Comparison of ENCODE assay signal across 14 cellular contexts in genomic region chr13:99004931-99005330, GRCh38.
"Had no signal": no experiment of that assay in that cellular context is flagged by ENCODE, and none has a peak within 500 bp of the region (broad histone marks: within the 10 kb centered on the region; RNA-seq: fewer than 3 reads in every experiment).

No MANE protein-coding gene starts in this region.

- ATAC-seq: activated CD4-positive, CD25-positive, alpha-beta regulatory T cell treated with anti-CD3 and anti-CD28 coated beads, Interleukin-2, amount 50 U/mL, for 24 hours; activated T-cell treated with anti-CD3 and anti-CD28 coated beads, Interleukin-2, amount 50 U/mL, for 4 hours; gastroesophageal sphincter; stimulated activated naive CD8-positive, alpha-beta T cell treated with anti-CD3 and anti-CD28 coated beads, Interleukin-15, Interleukin-2, amounts not matched to agents 100 U/mL and 50 U/mL, for 24 hours had no signal

- H3K79me2 ChIP-seq: parathyroid adenoma had no signal

- FAIRE-seq: urothelium cell line had no signal

- H2AFZ ChIP-seq: parathyroid adenoma had no signal

- H3K27ac ChIP-seq: cardiac muscle cell, epithelial cell of prostate, gastroesophageal sphincter, parathyroid adenoma had no signal

- H3K9ac ChIP-seq: parathyroid adenoma had no signal

- H3K9me3 ChIP-seq: gastroesophageal sphincter had no signal

- H3K27me3 ChIP-seq: cardiac muscle cell, gastroesophageal sphincter had no signal

- H3K27ac Mint-ChIP-seq: T-helper 2 cell treated with Interferon-gamma antibody and Interleukin-4, amounts not matched to agents 5 μg/mL and 100 μg/mL, for 36 hours had no signal

- H3K4me3 ChIP-seq: cardiac muscle cell, gastroesophageal sphincter had no signal

- DNase-seq: activated CD4-positive, alpha-beta T cell treated with anti-CD3 and anti-CD28 coated beads, Interleukin-2, amount 50 U/mL, for 48 hours; activated gamma-delta T cell; activated T-cell treated with anti-CD3 and anti-CD28 coated beads, Interleukin-2, amount 50 U/mL, for 4 hours; effector CD4-positive, alpha-beta T cell; stimulated activated CD4-positive, alpha-beta T cell treated with anti-CD3 and anti-CD28 coated beads, Interleukin-4, amount 100 ng/mL, for 1 hour; stimulated activated CD8-positive, alpha-beta memory T cell treated with anti-CD3 and anti-CD28 coated beads, Interleukin-4, amount 100 ng/mL, for 48 hours; stimulated activated naive CD8-positive, alpha-beta T cell treated with anti-CD3 and anti-CD28 coated beads, Interleukin-15, Interleukin-2, amounts not matched to agents 100 U/mL and 50 U/mL, for 24 hours had no signal

- H3K4me3 Mint-ChIP-seq: activated T-cell treated with anti-CD3 and anti-CD28 coated beads, Interleukin-2, amount 50 U/mL, for 4 hours; T-helper 2 cell treated with Interferon-gamma antibody and Interleukin-4, amounts not matched to agents 5 μg/mL and 100 μg/mL, for 36 hours had no signal

- H3K9me3 Mint-ChIP-seq: activated T-cell treated with anti-CD3 and anti-CD28 coated beads, Interleukin-2, amount 50 U/mL, for 4 hours; T-helper 2 cell treated with Interferon-gamma antibody and Interleukin-4, amounts not matched to agents 5 μg/mL and 100 μg/mL, for 36 hours had no signal

- H3K36me3 ChIP-seq: cardiac muscle cell, gastroesophageal sphincter had no signal
